In genomic region chr1:45746922-45747321, GRCh38 we compare ENCODE assay signal across 27 cellular contexts. TPM values are rescaled to one million over a fixed set of nuclear protein-coding genes. Genes with fewer than 3 reads are reported as not detected.
DNase-seq lines count a peak whose midpoint lies in the region; ATAC-seq, FAIRE-seq and TF ChIP-seq lines count a peak whose summit lies in the region.
"Had no signal": no experiment of that assay in that cellular context is flagged by ENCODE, and none has a peak within 500 bp of the region (broad histone marks: within the 10 kb centered on the region; RNA-seq: fewer than 3 reads in every experiment).

No MANE protein-coding gene starts in this region.

- TF ChIP-seq POLR2A in K562 (conservative IDR thresholded peaks at IDR 0.05), result 0 out of 2 replicates have a peak, but pooled peaks have one; percentile 21

- no peak for FAIRE-seq in K562 (lab: Jason Lieb, UNC)
- FAIRE-seq: GM12891, GM18507 had no signal

- H3K9me3 ChIP-seq in K562 (replicated peaks; ENCODE audit: control insufficient read depth, insufficient read depth, low read depth, low read length), result no peaks in the 10 kb centered on the region
- H3K9me3 ChIP-seq: MG63, SJCRH30 had no signal

- POLR2A ChIA-PET in K562 (lab: Yijun Ruan, JAX), result interaction anchor here (0.9 to 1.3 kb wide), 5 partner anchors 8 to 60 kb away, joined by 3 to 6 read pairs (median 3); partner anchors contain the start of gene GPBP1L1

- no peak for TF ChIP-seq EP300 in K562 (IDR thresholded peaks at IDR 0.05; ENCODE audit: low read length)

- peaks cover 9% of the 10 kb centered on the region; the same call in 2 of the 3 replicates for H3K79me2 ChIP-seq in K562 (ENCODE audit: control insufficient read depth, insufficient read depth, low read length)

- H3K4me3 ChIP-seq in K562, result no peak overlapping the region
- no peak overlapping the region for H3K4me3 ChIP-seq in brain microvascular endothelial cell (ENCODE audit: low read depth, low read length)
- H3K4me3 ChIP-seq: GM23338, MG63, SJCRH30 had no signal

- no peaks in the 10 kb centered on the region for H4K20me1 ChIP-seq in K562 (replicated peaks; ENCODE audit: control insufficient read depth, insufficient read depth, low read length)

- H3K27ac ChIP-seq in K562 (ENCODE audit: extremely low read depth, low read depth, low read length), result no peak overlapping the region
- H3K27ac ChIP-seq in brain microvascular endothelial cell, result no peak overlapping the region
- H3K27ac ChIP-seq: SJCRH30 had no signal

- BruUV-seq in K562 (replicated peaks; lab: Mats Ljungman, UMichigan), result no TSS peak

- peaks cover 21 to 31% of the 10 kb centered on the region in 2 experiments for H3K4me1 ChIP-seq in K562 (replicated peaks in 1 of 2; ENCODE audit: control insufficient read depth in 2 of 2, insufficient read depth in 2 of 2, low read length in 2 of 2)
- H3K4me1 ChIP-seq: SJCRH30 had no signal

- H3K9me3 Mint-ChIP-seq in natural killer cell (no peaks in the 10 kb centered on the region), nephron (no peaks in the 10 kb centered on the region)
- H3K9me3 Mint-ChIP-seq in natural killer cell treated with Interleukin-12 subunit alpha and Interleukin-12 subunit beta and Interleukin-15 and Interleukin-18, amount 100 ng/mL, for 72 hours, result no peaks in the 10 kb centered on the region
- H3K9me3 Mint-ChIP-seq: CD8-positive, alpha-beta memory T cell; GM23338 had no signal

- H3K4me1 Mint-ChIP-seq in natural killer cell (peaks cover 14 to 19% of the 10 kb centered on the region in 2 donors), nephron (peaks cover 11% of the 10 kb centered on the region)
- peaks cover 8 to 12% of the 10 kb centered on the region in 2 donors for H3K4me1 Mint-ChIP-seq in natural killer cell treated with Interleukin-12 subunit alpha and Interleukin-12 subunit beta and Interleukin-15 and Interleukin-18, amount 100 ng/mL, for 72 hours (ENCODE audit: low read depth in 2 of 2)

- no peak for TF ChIP-seq CTCF in natural killer cell (IDR thresholded peaks at IDR 0.05)
- no peak for TF ChIP-seq CTCF in K562 (IDR thresholded peaks at IDR 0.05 in 2 of 3, conservative IDR thresholded peaks at IDR 0.05 in 1 of 3; ENCODE audit: insufficient read depth in 2 of 3, low read depth in 1 of 3, low read length in 3 of 3)
- TF ChIP-seq CTCF in nephron (IDR thresholded peaks at IDR 0.05; ENCODE audit: unreplicated experiment in 3 of 3), result no peak
- TF ChIP-seq CTCF in brain microvascular endothelial cell (IDR thresholded peaks at IDR 0.05; ENCODE audit: low read depth, low read length, missing control alignments), result no peak

- H3K4me2 ChIP-seq in K562 (ENCODE audit: insufficient read depth, low read length), result no peak overlapping the region
- H3K4me2 ChIP-seq: GM23338 had no signal

- in situ Hi-C loops in K562 (cut with MboI) (no loop called here), brain microvascular endothelial cell (cut with HindIII; ENCODE audit: low pct_ligation_motif_present, low sequenced_read_pairs) (no loop called here)

- no peaks in the 10 kb centered on the region for H3K27me3 Mint-ChIP-seq in natural killer cell (ENCODE audit: low read depth in 2 of 2)
- H3K27me3 Mint-ChIP-seq in natural killer cell treated with Interleukin-12 subunit alpha and Interleukin-12 subunit beta and Interleukin-15 and Interleukin-18, amount 100 ng/mL, for 72 hours, result no peaks in the 10 kb centered on the region
- no peaks in the 10 kb centered on the region for H3K27me3 Mint-ChIP-seq in nephron (ENCODE audit: low read depth)
- H3K27me3 Mint-ChIP-seq: CD8-positive, alpha-beta memory T cell had no signal

- H3K36me3 Mint-ChIP-seq in natural killer cell (no peaks in the 10 kb centered on the region), nephron (ENCODE audit: low read depth) (peaks cover 13% of the 10 kb centered on the region)
- H3K36me3 Mint-ChIP-seq in natural killer cell treated with Interleukin-12 subunit alpha and Interleukin-12 subunit beta and Interleukin-15 and Interleukin-18, amount 100 ng/mL, for 72 hours, result no peaks in the 10 kb centered on the region

- H3K36me3 ChIP-seq in K562 (ENCODE audit: control insufficient read depth, insufficient read depth, low read length), result peaks cover 4% of the 10 kb centered on the region; the same call in 1 of the 3 replicates
- H3K36me3 ChIP-seq in brain microvascular endothelial cell (replicated peaks), result peaks cover 3% of the 10 kb centered on the region

- intact Hi-C loops in natural killer cell (cut with micrococcal nuclease), result no loop called here
- intact Hi-C loops in K562 (cut with micrococcal nuclease), result no loop called here

- 88% methylated on average over 12 of the region's 12 CpGs for WGBS in K562 (ENCODE audit: insufficient coverage, low coverage, missing lambda C conversion rate)

- H3K27me3 ChIP-seq in K562 (ENCODE audit: control insufficient read depth in 2 of 2, insufficient read depth in 2 of 2, low read length in 2 of 2) (no peaks in the 10 kb centered on the region), brain microvascular endothelial cell (replicated peaks) (no peaks in the 10 kb centered on the region)
- H3K27me3 ChIP-seq: MG63, SJCRH30 had no signal

- H3K9me1 ChIP-seq in K562 (ENCODE audit: control insufficient read depth, insufficient read depth, low read length), result no peaks in the 10 kb centered on the region

- H3K27ac Mint-ChIP-seq in natural killer cell (peak overlapping the region; percentile 10 to 99), nephron (peak overlapping the region in 2 of 3 experiments; percentile 53 to 55)
- no peak overlapping the region for H3K27ac Mint-ChIP-seq in natural killer cell treated with Interleukin-12 subunit alpha and Interleukin-12 subunit beta and Interleukin-15 and Interleukin-18, amount 100 ng/mL, for 72 hours
- H3K27ac Mint-ChIP-seq: GM23338 had no signal

- CTCF ChIA-PET in K562 (lab: Yijun Ruan, JAX; ENCODE audit: low intra/inter-chr PET ratio), result no interaction called here

- H3K4me3 Mint-ChIP-seq in natural killer cell (no peak overlapping the region), nephron (peak overlapping the region in 1 of 3 experiments; percentile 34)
- no peak overlapping the region for H3K4me3 Mint-ChIP-seq in natural killer cell treated with Interleukin-12 subunit alpha and Interleukin-12 subunit beta and Interleukin-15 and Interleukin-18, amount 100 ng/mL, for 72 hours
- H3K4me3 Mint-ChIP-seq: GM23338, H9 had no signal

- ATAC-seq in natural killer cell, result no peak
- ATAC-seq in natural killer cell treated with Interleukin-12 subunit alpha and Interleukin-12 subunit beta and Interleukin-15 and Interleukin-18, amount 100 ng/mL, for 72 hours, result no peak
- ATAC-seq in K562, result no peak
- ATAC-seq in HG03457 (IDR thresholded peaks at IDR 0.05; ENCODE audit: unreplicated experiment), result no peak
- no peak for ATAC-seq in GM18873 (IDR thresholded peaks at IDR 0.05; ENCODE audit: low FRiP score, unreplicated experiment)
- ATAC-seq: GM23338, Right ventricle myocardium inferior, SK-N-SH treated with all-trans-retinoic acid at 6 μM for 48 hours had no signal

- no peak for TF ChIP-seq RAD21 in K562 (CRISPR knock-in tag; conservative IDR thresholded peaks at IDR 0.05 in 1 of 2, IDR thresholded peaks at IDR 0.05 in 1 of 2)

- no peak overlapping the region for H2AFZ ChIP-seq in K562 (ENCODE audit: low read depth, low read length)
- H2AFZ ChIP-seq: GM23338 had no signal

- DNase-seq in natural killer cell, result no peak
- DNase-seq in natural killer cell treated with Interleukin-12 subunit alpha and Interleukin-12 subunit beta and Interleukin-15 and Interleukin-18, amount 100 ng/mL, for 72 hours (ENCODE audit: low spot score), result no peak
- no peak for DNase-seq in K562 (ENCODE audit: extremely low read depth in 1 of 4, low spot score in 3 of 4)
- DNase-seq in brain microvascular endothelial cell, result no peak
- DNase-seq: C1 segment of cervical spinal cord; Calu3; CD8-positive, alpha-beta memory T cell; DMS79 treated with DMSO at 0.1 percent for 48 hours; GF-D8; H9; KG1; MG63; NCI-H1105 treated with DMSO at 0.1 percent for 48 hours; NCI-H146; NCI-H2029; NCI-H446; NCI-H524 treated with DMSO at 0.1 percent for 48 hours; NCI-H774; SJCRH30 had no signal

- H3K9ac ChIP-seq in K562 (ENCODE audit: insufficient read depth in 1 of 2, low read depth in 2 of 2, low read length in 2 of 2), result no peak overlapping the region

RNA-seq across cellular contexts. Expression of gene IPP, which starts 3.5 kb away (rescaled TPM):
- total RNA-seq in natural killer cell, result 10 to 100 TPM; 15.3 to 20.8 (median 19.1) TPM
- total RNA-seq in natural killer cell treated with Interleukin-12 subunit alpha and Interleukin-12 subunit beta and Interleukin-15 and Interleukin-18, amount 100 ng/mL, for 72 hours, result 10 to 100 TPM; 16.2 to 16.5 TPM
- 11.4 and 25.7 TPM in 2 replicates for total RNA-seq in K562 (2011; cell fraction: chromatin; rRNA removed; ENCODE audit: low replicate concordance)
- 5.3 and 7.0 TPM in 2 replicates for total RNA-seq in K562 (2011; cell fraction: nucleolus; rRNA removed)
- total RNA-seq in K562 (2011; cell fraction: nucleoplasm; rRNA removed), result 13.2 and 17.9 TPM in 2 replicates
- total RNA-seq in K562 (2014; rRNA removed), result 5.7 and 7.5 TPM in 2 replicates
- 9.7 and 13.6 TPM in 2 replicates for total RNA-seq in K562 (2014; rRNA removed; fragmentation: Illumina TruSeq; extraction: Trizol)
- 6.9 and 8.3 TPM in 2 replicates for total RNA-seq in K562 (2015; rRNA removed; fragmentation: Illumina TruSeq; extraction: Trizol)
- total RNA-seq in K562 (2021), result 11.8 and 15.1 TPM in 2 replicates
- polyA plus RNA-seq in K562 (2011; rRNA removed), result 8.6 and 14.7 TPM in 2 replicates
- polyA plus RNA-seq in K562 (2011; cell fraction: cytosol; rRNA removed), result 1.9 and 4.5 TPM in 2 replicates
- 3.1 TPM in 2 replicates for polyA plus RNA-seq in K562 (2011; cell fraction: nucleus; rRNA removed)
- polyA plus RNA-seq in K562 (2012), result 8.1 and 11.6 TPM in 2 replicates
- polyA plus RNA-seq in K562 (2014; fragmentation: Illumina TruSeq; extraction: Trizol), result 7.2 and 7.5 TPM in 2 replicates
- polyA plus RNA-seq in K562 (2014; fragmentation: Nextera tagmentation; extraction: Ambion mirVana), result 10 to 100 TPM; 13.5 to 15.1 TPM
- polyA plus RNA-seq in K562 (2014; rRNA removed), result 5.6 and 6.9 TPM in 2 replicates
- polyA minus RNA-seq in K562 (2011; rRNA and poly(A)+ RNA removed), result 16.4 and 21.4 TPM in 2 replicates
- 2.8 and 6.7 TPM in 2 replicates for polyA minus RNA-seq in K562 (2011; cell fraction: cytosol; rRNA and poly(A)+ RNA removed)
- 2.4 and 3.7 TPM in 2 replicates for polyA minus RNA-seq in K562 (2011; cell fraction: nucleus; rRNA and poly(A)+ RNA removed)

RNA-seq across cellular contexts. Expression of gene MAST2, which starts 56.5 kb away (rescaled TPM):
- total RNA-seq in natural killer cell, result 10 to 100 TPM; 25.3 to 28.6 (median 27.9) TPM
- 10 to 100 TPM; 31.8 to 73.2 TPM for total RNA-seq in natural killer cell treated with Interleukin-12 subunit alpha and Interleukin-12 subunit beta and Interleukin-15 and Interleukin-18, amount 100 ng/mL, for 72 hours
- 162 and 219 TPM in 2 replicates for total RNA-seq in K562 (2011; cell fraction: chromatin; rRNA removed; ENCODE audit: low replicate concordance)
- total RNA-seq in K562 (2011; cell fraction: nucleolus; rRNA removed), result 110 and 115 TPM in 2 replicates
- 90.7 and 93.5 TPM in 2 replicates for total RNA-seq in K562 (2011; cell fraction: nucleoplasm; rRNA removed)
- total RNA-seq in K562 (2014; rRNA removed), result 17.2 and 22.6 TPM in 2 replicates
- total RNA-seq in K562 (2014; rRNA removed; fragmentation: Illumina TruSeq; extraction: Trizol), result 12.5 and 13.1 TPM in 2 replicates
- 18.4 and 19.2 TPM in 2 replicates for total RNA-seq in K562 (2015; rRNA removed; fragmentation: Illumina TruSeq; extraction: Trizol)
- 32.0 and 32.7 TPM in 2 replicates for total RNA-seq in K562 (2021)
- 17.8 and 22.9 TPM in 2 replicates for polyA plus RNA-seq in K562 (2011; rRNA removed)
- 15.5 and 20.8 TPM in 2 replicates for polyA plus RNA-seq in K562 (2011; cell fraction: cytosol; rRNA removed)
- polyA plus RNA-seq in K562 (2011; cell fraction: nucleus; rRNA removed), result 90.4 and 97.4 TPM in 2 replicates
- 25.5 and 27.5 TPM in 2 replicates for polyA plus RNA-seq in K562 (2012)
- 26.2 and 27.9 TPM in 2 replicates for polyA plus RNA-seq in K562 (2014; fragmentation: Illumina TruSeq; extraction: Trizol)
- 1 to 10 TPM in 1 of 2 experiments, under 1 TPM in 1; 0.73 to 1.1 TPM for polyA plus RNA-seq in K562 (2014; fragmentation: Nextera tagmentation; extraction: Ambion mirVana)
- polyA plus RNA-seq in K562 (2014; rRNA removed), result 27.5 and 29.6 TPM in 2 replicates
- polyA minus RNA-seq in K562 (2011; rRNA and poly(A)+ RNA removed), result 32.3 and 35.5 TPM in 2 replicates
- polyA minus RNA-seq in K562 (2011; cell fraction: cytosol; rRNA and poly(A)+ RNA removed), result 25.9 and 33.2 TPM in 2 replicates
- polyA minus RNA-seq in K562 (2011; cell fraction: nucleus; rRNA and poly(A)+ RNA removed), result 45.5 and 68.9 TPM in 2 replicates

RNA-seq across cellular contexts. Expression of gene TMEM69, which starts 58.9 kb away (rescaled TPM):
- 10 to 100 TPM in 1 of 3 donors, 1 to 10 TPM in 2; 8.8 to 14.2 (median 9.3) TPM for total RNA-seq in natural killer cell
- total RNA-seq in natural killer cell treated with Interleukin-12 subunit alpha and Interleukin-12 subunit beta and Interleukin-15 and Interleukin-18, amount 100 ng/mL, for 72 hours, result 10 to 100 TPM; 18.7 to 19.4 TPM
- 69.1 and 83.0 TPM in 2 replicates for total RNA-seq in K562 (2011; cell fraction: chromatin; rRNA removed; ENCODE audit: low replicate concordance)
- 69.2 and 76.9 TPM in 2 replicates for total RNA-seq in K562 (2011; cell fraction: nucleolus; rRNA removed)
- total RNA-seq in K562 (2011; cell fraction: nucleoplasm; rRNA removed), result 117 and 160 TPM in 2 replicates
- total RNA-seq in K562 (2014; rRNA removed), result 47.3 and 73.2 TPM in 2 replicates
- 103 and 117 TPM in 2 replicates for total RNA-seq in K562 (2014; rRNA removed; fragmentation: Illumina TruSeq; extraction: Trizol)
- 85.0 and 85.2 TPM in 2 replicates for total RNA-seq in K562 (2015; rRNA removed; fragmentation: Illumina TruSeq; extraction: Trizol)
- total RNA-seq in K562 (2021), result 66.5 and 68.6 TPM in 2 replicates
- 248 and 266 TPM in 2 replicates for polyA plus RNA-seq in K562 (2011; rRNA removed)
- polyA plus RNA-seq in K562 (2011; cell fraction: cytosol; rRNA removed), result 143 and 217 TPM in 2 replicates
- polyA plus RNA-seq in K562 (2011; cell fraction: nucleus; rRNA removed), result 68.9 and 105 TPM in 2 replicates
- polyA plus RNA-seq in K562 (2012), result 58.0 and 104 TPM in 2 replicates
- polyA plus RNA-seq in K562 (2014; fragmentation: Illumina TruSeq; extraction: Trizol), result 129 and 149 TPM in 2 replicates
- polyA plus RNA-seq in K562 (2014; fragmentation: Nextera tagmentation; extraction: Ambion mirVana), result 100 to 1,000 TPM; 136 to 143 TPM
- 82.0 and 130 TPM in 2 replicates for polyA plus RNA-seq in K562 (2014; rRNA removed)
- 147 and 159 TPM in 2 replicates for polyA minus RNA-seq in K562 (2011; rRNA and poly(A)+ RNA removed)
- 34.7 and 59.2 TPM in 2 replicates for polyA minus RNA-seq in K562 (2011; cell fraction: cytosol; rRNA and poly(A)+ RNA removed)
- polyA minus RNA-seq in K562 (2011; cell fraction: nucleus; rRNA and poly(A)+ RNA removed), result 17.2 and 47.9 TPM in 2 replicates

Comparison
In these comparisons a context has a peak if more than half of its experiments do, and no peak if none do; other contexts are left out.
1. H3K27ac Mint-ChIP-seq: peak in natural killer cell (2 of 2) and nephron (2 of 3); none in natural killer cell treated with Interleukin-12 subunit alpha and Interleukin-12 subunit beta and Interleukin-15 and Interleukin-18, amount 100 ng/mL, for 72 hours (0 of 2).